ENCODE assay signal across 11 cellular contexts in the genomic region with DNA sequence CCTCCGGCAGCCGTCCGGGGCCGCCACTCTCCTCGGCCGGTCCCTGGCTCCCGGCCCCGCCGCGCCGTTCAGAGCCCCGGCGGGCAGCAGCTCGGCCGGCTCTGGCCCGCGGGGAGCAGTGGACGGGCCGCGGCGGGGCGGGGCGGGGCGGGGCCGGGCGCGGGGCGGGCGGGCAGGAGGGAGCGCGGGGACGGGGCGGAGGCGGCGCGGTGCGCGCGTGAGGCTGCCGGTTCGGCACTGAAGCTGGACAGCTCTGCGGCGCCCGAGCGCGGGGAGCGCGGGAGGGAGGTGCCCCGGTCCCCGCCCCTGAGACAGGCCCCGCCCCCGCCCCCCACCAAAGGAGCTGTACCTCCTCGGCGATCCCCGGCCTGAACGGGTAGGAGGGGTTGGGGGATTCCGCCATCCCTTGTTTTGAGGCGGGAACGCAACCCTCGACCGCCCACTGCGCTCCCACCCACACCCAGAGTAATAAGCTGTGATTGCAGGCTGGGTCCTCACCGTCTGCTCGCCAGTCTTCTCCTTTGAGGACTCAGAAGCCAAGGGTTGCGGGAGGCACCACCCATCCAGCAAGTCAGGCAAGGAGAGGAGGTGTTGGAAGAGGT. TPM values are rescaled to one million over a fixed set of nuclear protein-coding genes. Genes with fewer than 3 reads are reported as not detected.
DNase-seq lines count a peak whose midpoint lies in the region; ATAC-seq and TF ChIP-seq lines count a peak whose summit lies in the region.
"Had no signal": no experiment of that assay in that cellular context is flagged by ENCODE, and none has a peak within 500 bp of the region (broad histone marks: within the 10 kb centered on the region; RNA-seq: fewer than 3 reads in every experiment).

DRD2 (minus strand) TSS at position 239 of the 602 bp plus-strand sequence. CDS start 50,747 bp downstream, outside the sequence.

- no peak within 1 kb of the TSS for H3K18ac ChIP-seq in mesendoderm (ENCODE audit: low read length)

- H3K79me2 ChIP-seq in mesendoderm (ENCODE audit: control insufficient read depth, insufficient read depth, low read length) = no peaks in the 10 kb centered on the region

- POLR2A ChIA-PET in CD4-positive, alpha-beta T cell (lab: Charles Lee) = no interaction called here
- POLR2A ChIA-PET in MCF 10A (lab: Yijun Ruan, JAX) = interaction anchor here (0.6 to 0.8 kb wide), 2 partner anchors 28 to 52 kb away, joined by 3 read pairs; no protein-coding TSS in a partner anchor

- H3K27me3 Mint-ChIP-seq in CD4-positive, alpha-beta T cell = peaks cover 85% of the 10 kb centered on the region
- peaks cover 41% of the 10 kb centered on the region for H3K27me3 Mint-ChIP-seq in MCF 10A (ENCODE audit: insufficient read depth, unreplicated experiment)

- no peak within 1 kb of the TSS for H2BK15ac ChIP-seq in mesendoderm (replicated peaks; ENCODE audit: low read depth)

- peak within 1 kb of the TSS; percentile 13 for H3K4me3 Mint-ChIP-seq in CD4-positive, alpha-beta T cell
- H3K4me3 Mint-ChIP-seq in MCF 10A (ENCODE audit: unreplicated experiment) = peak within 1 kb of the TSS; percentile 43

- no peaks in the 10 kb centered on the region for H3K36me3 Mint-ChIP-seq in CD4-positive, alpha-beta T cell (ENCODE audit: low read depth)
- no peaks in the 10 kb centered on the region for H3K36me3 Mint-ChIP-seq in MCF 10A (ENCODE audit: insufficient read depth, unreplicated experiment)

- BruUV-seq in MCF 10A (replicated peaks; lab: Mats Ljungman, UMichigan) = no TSS peak

- peaks cover 4% of the 10 kb centered on the region for H3K4me1 Mint-ChIP-seq in CD4-positive, alpha-beta T cell (ENCODE audit: low read depth)
- peaks cover 5% of the 10 kb centered on the region for H3K4me1 Mint-ChIP-seq in MCF 10A (ENCODE audit: insufficient read depth, unreplicated experiment)

- CTCF ChIA-PET in CD4-positive, alpha-beta T cell (lab: Charles Lee) = no interaction called here
- CTCF ChIA-PET in MCF 10A (lab: Yijun Ruan, JAX) = interaction anchor here (0.7 to 2.4 kb wide), 4 partner anchors 19 to 59 kb away, joined by 3 to 9 read pairs (median 4); no protein-coding TSS in a partner anchor

- H2AK5ac ChIP-seq in mesendoderm (ENCODE audit: low read length) = no peak within 1 kb of the TSS

- H4K5ac ChIP-seq in mesendoderm (ENCODE audit: low read length) = no peak within 1 kb of the TSS

- no peak within 1 kb of the TSS for H4K8ac ChIP-seq in mesendoderm (ENCODE audit: low read depth, low read length)

- no peaks in the 10 kb centered on the region for H3K9me3 ChIP-seq in CD4-positive, alpha-beta T cell (ENCODE audit: control insufficient read depth, low read length)
- H3K9me3 ChIP-seq in HUES64 (ENCODE audit: insufficient read depth, low read depth, low read length) = no peaks in the 10 kb centered on the region
- H3K9me3 ChIP-seq: spleen had no signal

- intact Hi-C loops in CD4-positive, alpha-beta T cell (cut with DNase I, micrococcal nuclease) = no loop called here
- intact Hi-C loops in MCF 10A (cut with micrococcal nuclease) = no loop called here

- H3K27ac Mint-ChIP-seq in CD4-positive, alpha-beta T cell = no peak within 1 kb of the TSS
- no peak within 1 kb of the TSS for H3K27ac Mint-ChIP-seq in MCF 10A (ENCODE audit: low read depth, unreplicated experiment)

- H3K9ac ChIP-seq in HUES64 (ENCODE audit: low read depth, low read length) = no peak within 1 kb of the TSS
- H3K9ac ChIP-seq in mesendoderm (ENCODE audit: low read length) = no peak within 1 kb of the TSS

- TF ChIP-seq CTCF in CD4-positive, alpha-beta T cell (IDR thresholded peaks at IDR 0.05) = no peak
- TF ChIP-seq CTCF in MCF 10A (IDR thresholded peaks at IDR 0.05; ENCODE audit: unreplicated experiment) = no peak

- H3K27me3 ChIP-seq in CD4-positive, alpha-beta T cell (ENCODE audit: control insufficient read depth, insufficient read depth, low read length) = peaks cover 65% of the 10 kb centered on the region
- peaks cover 52% of the 10 kb centered on the region for H3K27me3 ChIP-seq in HUES64 (ENCODE audit: insufficient read depth, low read length)
- H3K27me3 ChIP-seq in mesendoderm (ENCODE audit: insufficient read depth, low read length, poor library complexity) = peaks cover 9% of the 10 kb centered on the region

- H3K4me1 ChIP-seq in HUES64 (ENCODE audit: insufficient read depth, low read length) = no peaks in the 10 kb centered on the region; the same call in 1 of the 2 replicates
- no peaks in the 10 kb centered on the region for H3K4me1 ChIP-seq in mesendoderm (ENCODE audit: control insufficient read depth, low read depth, low read length)

- peak within 1 kb of the TSS; percentile 49 for H3K4me3 ChIP-seq in HUES64 (ENCODE audit: low read length)
- no peak within 1 kb of the TSS for H3K4me3 ChIP-seq in mesendoderm (ENCODE audit: low read length)

- no peak within 1 kb of the TSS for H3K4ac ChIP-seq in mesendoderm (ENCODE audit: low read depth, low read length)

- H3K23ac ChIP-seq in mesendoderm (ENCODE audit: low read length) = no peak within 1 kb of the TSS

- no peak within 1 kb of the TSS for H3K56ac ChIP-seq in mesendoderm (ENCODE audit: low read length)

- no peaks in the 10 kb centered on the region for H3K9me3 Mint-ChIP-seq in CD4-positive, alpha-beta T cell
- no peaks in the 10 kb centered on the region for H3K9me3 Mint-ChIP-seq in MCF 10A (ENCODE audit: unreplicated experiment)

- no peak for ATAC-seq in CD4-positive, alpha-beta T cell (ENCODE audit: poor library complexity)
- no peak for ATAC-seq in GM18520 (IDR thresholded peaks at IDR 0.05; ENCODE audit: unreplicated experiment)
- no peak for ATAC-seq in GM18867 (IDR thresholded peaks at IDR 0.05; ENCODE audit: unreplicated experiment)

- H3K4me2 ChIP-seq in mesendoderm (ENCODE audit: low read length) = peak within 1 kb of the TSS; percentile 57

- 1% methylated on average over 52 of the region's 65 CpGs for WGBS in HUES64
- no CpG with 5 or more reads among the region's 65 CpGs for WGBS in mesendoderm (ENCODE audit: extremely low coverage, insufficient coverage, low lambda C conversion rate)

- H3K36me3 ChIP-seq in HUES64 (ENCODE audit: insufficient read depth, low read length) (no peaks in the 10 kb centered on the region), mesendoderm (ENCODE audit: control insufficient read depth, insufficient read depth, low read length) (no peaks in the 10 kb centered on the region)
- H3K36me3 ChIP-seq: spleen had no signal

- H3K79me1 ChIP-seq in mesendoderm (ENCODE audit: low read length) = no peaks in the 10 kb centered on the region

- H2BK120ac ChIP-seq in mesendoderm (ENCODE audit: low read depth, low read length) = no peak within 1 kb of the TSS

- H3K27ac ChIP-seq in CD4-positive, alpha-beta T cell (ENCODE audit: low read depth, low read length) = no peak within 1 kb of the TSS
- H3K27ac ChIP-seq in HUES64 (ENCODE audit: low read depth, low read length) (no peak within 1 kb of the TSS), mesendoderm (ENCODE audit: low read depth, low read length) (no peak within 1 kb of the TSS)
- H3K27ac ChIP-seq: spleen had no signal

- no peak for DNase-seq in CD4-positive, alpha-beta T cell
- DNase-seq in MCF 10A (ENCODE audit: unreplicated experiment) (no peak), mesendoderm (peak; percentile 19), amniotic stem cell (lab: John Stamatoyannopoulos, UW) (no peak), HuH-7.5 (ENCODE audit: low spot score) (no peak)
- DNase-seq: activated CD8-positive, alpha-beta memory T cell treated with anti-CD3 and anti-CD28 coated beads, Interleukin-2, amount 50 U/mL, for 4 hours; NCI-H1436; spleen had no signal

- H2BK5ac ChIP-seq in mesendoderm (ENCODE audit: low read length) = no peak within 1 kb of the TSS

RNA-seq across cellular contexts. Expression of gene DRD2, which starts in this region (rescaled TPM):
- not detected for total RNA-seq in CD4-positive, alpha-beta T cell
- polyA plus RNA-seq in HUES64 (2013, experiment 1 of 2) = 0.70 TPM
- 1.3 TPM for polyA plus RNA-seq in HUES64 (2013, experiment 2 of 2)
- total RNA-seq in MCF 10A (2022) = 0.28 and 0.96 TPM in 2 replicates
- 0.24 TPM for polyA plus RNA-seq in mesendoderm (2013, experiment 1 of 2)
- 0.22 TPM for polyA plus RNA-seq in mesendoderm (2013, experiment 2 of 2)
- total RNA-seq: spleen had no signal
- polyA plus RNA-seq: spleen had no signal
